ENCODE assay signal across 11 cellular contexts in genomic region chr20:8155848-8156602, GRCh38. TPM values are rescaled to one million over a fixed set of nuclear protein-coding genes. Genes with fewer than 3 reads are reported as not detected.
DNase-seq lines count a peak whose midpoint lies in the region; ATAC-seq and TF ChIP-seq lines count a peak whose summit lies in the region.
"Had no signal": no experiment of that assay in that cellular context is flagged by ENCODE, and none has a peak within 500 bp of the region (broad histone marks: within the 10 kb centered on the region; RNA-seq: fewer than 3 reads in every experiment).

No MANE protein-coding gene starts in this region.

- no peaks in the 10 kb centered on the region for H3F3A ChIP-seq in PC-3 (ENCODE audit: low read length, unreplicated experiment)

- H3K4me1 ChIP-seq in ACC112 (ENCODE audit: control insufficient read depth, insufficient read depth, low read length, unreplicated experiment) (peaks cover 64% of the 10 kb centered on the region), PC-3 (ENCODE audit: insufficient read depth, low read length) (peaks cover 42% of the 10 kb centered on the region)

- peak; percentile 3 for ATAC-seq in GM19351 (IDR thresholded peaks at IDR 0.05; ENCODE audit: unreplicated experiment)
- ATAC-seq in PC-3, result peak; percentile 21
- ATAC-seq in left ventricle myocardium superior, result peak; percentile 73

- POLR2A ChIA-PET in PC-3 (lab: Charles Lee; ENCODE audit: unreplicated experiment), result interaction anchor here (0.7 kb wide), 1 partner anchor 21 kb away, joined by 6 read pairs; no protein-coding TSS in a partner anchor

- H3K9me2 ChIP-seq in PC-3 (replicated peaks; ENCODE audit: low read length), result no peaks in the 10 kb centered on the region

- CTCF ChIA-PET in PC-3 (lab: Charles Lee), result no interaction called here

- intact Hi-C loops in PC-3 (cut with micrococcal nuclease), result loop anchor here (5.0 kb wide), 1 partner anchor 66 kb away; no protein-coding TSS in a partner anchor
- intact Hi-C loops in left ventricle myocardium superior (cut with micrococcal nuclease), result no loop called here

- H3K9me3 ChIP-seq in PC-3 (ENCODE audit: low read length), result 0 out of 2 replicates have a peak, but pooled peaks cover 5% of the 10 kb centered on the region

- H3K27ac ChIP-seq in ACC112 (ENCODE audit: low read depth, low read length), result peak overlapping the region; percentile 89
- H3K27ac ChIP-seq in PC-3 (ENCODE audit: low read length), result peak overlapping the region; percentile 39; the same call in 1 of the 2 replicates

- H3K36me3 ChIP-seq in ACC112 (ENCODE audit: insufficient read depth, low read length) (no peaks in the 10 kb centered on the region), PC-3 (ENCODE audit: low read depth, low read length) (no peaks in the 10 kb centered on the region)

- H3K4me3 ChIP-seq in ACC112 (ENCODE audit: low read depth, low read length) (peak overlapping the region; percentile 36; the same call in 1 of the 2 replicates), PC-3 (ENCODE audit: low read length) (no peak overlapping the region)

- peak overlapping the region; percentile 39 for H3K4me2 ChIP-seq in PC-3 (ENCODE audit: low read length)

- TF ChIP-seq CTCF in PC-3 (conservative IDR thresholded peaks at IDR 0.05; ENCODE audit: low read depth, low read length), result no peak

- H2AFZ ChIP-seq in ACC112 (ENCODE audit: low read length, unreplicated experiment) (peak overlapping the region; percentile 17), PC-3 (ENCODE audit: low read length) (no peak overlapping the region)

- DNase-seq in PC-3, result peak; percentile 16
- DNase-seq in left ventricle myocardium superior, result peak; percentile 26
- no peak for DNase-seq in dedifferentiated amniotic fluid mesenchymal stem cell (ENCODE audit: extremely low spot score)
- no peak for DNase-seq in stimulated activated CD8-positive, alpha-beta memory T cell treated with anti-CD3 and anti-CD28 coated beads, Interleukin-4, amount 100 ng/mL, for 48 hours
- no peak for DNase-seq in NCI-H2081 treated with DMSO at 0.1 percent for 48 hours (lab: John Stamatoyannopoulos, UW)
- DNase-seq in LoVo (ENCODE audit: low spot score), result no peak
- DNase-seq: activated T-cell treated with anti-CD3 and anti-CD28 coated beads for 4 hours; NCI-H1105 treated with DMSO at 0.1 percent for 48 hours; stimulated activated CD4-positive, alpha-beta T cell treated with anti-CD3 and anti-CD28 coated beads, Interleukin-4, amount 100 ng/mL, for 24 hours had no signal

- no TSS peak for BruUV-seq in PC-3 (replicated peaks; lab: Mats Ljungman, UMichigan)

- no peaks in the 10 kb centered on the region for H4K20me1 ChIP-seq in PC-3 (ENCODE audit: low read length)

- H3K79me2 ChIP-seq in ACC112 (ENCODE audit: control insufficient read depth, insufficient read depth, low read length, unreplicated experiment), result no peaks in the 10 kb centered on the region
- H3K79me2 ChIP-seq in PC-3 (ENCODE audit: low read length), result no peaks in the 10 kb centered on the region

- H3K27me3 ChIP-seq in ACC112 (ENCODE audit: insufficient read depth, low read length) (no peaks in the 10 kb centered on the region), PC-3 (ENCODE audit: low read length) (no peaks in the 10 kb centered on the region)

- H3K9ac ChIP-seq in PC-3 (ENCODE audit: low read length), result no peak overlapping the region

RNA-seq across cellular contexts. Expression of gene PLCB1, which starts 24.0 kb away (rescaled TPM):
- total RNA-seq in PC-3 (2014; rRNA removed) (4.4 TPM in 2 replicates), left ventricle myocardium superior (7.7 TPM)

Comparison
In these comparisons a context has a peak if more than half of its experiments do, and no peak if none do; other contexts are left out.
1. ATAC-seq: peak in every context shown above with its lines; median percentile 73 in left ventricle myocardium superior; 21 in PC-3; 3 in GM19351.
2. DNase-seq: peak in PC-3 (single experiment) and left ventricle myocardium superior (single experiment); none in dedifferentiated amniotic fluid mesenchymal stem cell (single experiment), stimulated activated CD8-positive, alpha-beta memory T cell treated with anti-CD3 and anti-CD28 coated beads, Interleukin-4, amount 100 ng/mL, for 48 hours (single experiment), NCI-H2081 treated with DMSO at 0.1 percent for 48 hours (single experiment) and LoVo (single experiment).